In genomic region chr15:60916674-60917468, GRCh38 we compare ENCODE assay signal across 8 cellular contexts.
DNase-seq lines count a peak whose midpoint lies in the region; ATAC-seq and TF ChIP-seq lines count a peak whose summit lies in the region.

No MANE protein-coding gene starts in this region.

- H3K4me3 Mint-ChIP-seq in activated T-cell treated with anti-CD3 and anti-CD28 coated beads, Interleukin-2, amount 50 U/mL, for 72 hours: peak overlapping the region in 1 of 2 donors; percentile 41
- H3K4me3 Mint-ChIP-seq in nephron progenitor cell: no peak overlapping the region

- ATAC-seq in GM21390 (IDR thresholded peaks at IDR 0.05; ENCODE audit: unreplicated experiment) (peak; percentile 91), Panc1 (peak; percentile 97)
- peak; percentile 94 to 96 for ATAC-seq in activated T-cell treated with anti-CD3 and anti-CD28 coated beads, Interleukin-2, amount 50 U/mL, for 72 hours (replicated peaks in 1 of 2)

- peaks cover 6% of the 10 kb centered on the region for H3K27me3 Mint-ChIP-seq in activated T-cell treated with anti-CD3 and anti-CD28 coated beads, Interleukin-2, amount 50 U/mL, for 72 hours (ENCODE audit: low read depth)
- H3K27me3 Mint-ChIP-seq in nephron progenitor cell (ENCODE audit: low read depth, poor library complexity): peaks cover 4% of the 10 kb centered on the region

- H3K4me3 ChIP-seq in Panc1 (ENCODE audit: low read depth in 2 of 2, low read length in 2 of 2) (no peak overlapping the region), fibroblast of mammary gland (ENCODE audit: control insufficient read depth, low read depth, low read length) (no peak overlapping the region)

- POLR2A ChIA-PET in Panc1 (lab: Charles Lee): no interaction called here

- peak; percentile 85 for TF ChIP-seq CTCF in Panc1 (IDR thresholded peaks at IDR 0.05)
- TF ChIP-seq CTCF in fibroblast of mammary gland (conservative IDR thresholded peaks at IDR 0.05; ENCODE audit: control insufficient read depth, insufficient read depth, low read depth, low read length): peak; percentile 90
- peak; percentile 74 for TF ChIP-seq CTCF in nephron progenitor cell (IDR thresholded peaks at IDR 0.05)

- H3K36me3 ChIP-seq in Panc1 (ENCODE audit: control insufficient read depth, insufficient read depth, low read length): no peaks in the 10 kb centered on the region

- BruUV-seq in Panc1 (replicated peaks; lab: Mats Ljungman, UMichigan): no TSS peak

- peaks cover 27% of the 10 kb centered on the region for H3K4me1 Mint-ChIP-seq in activated T-cell treated with anti-CD3 and anti-CD28 coated beads, Interleukin-2, amount 50 U/mL, for 72 hours (ENCODE audit: low read depth)
- peaks cover 44% of the 10 kb centered on the region for H3K4me1 Mint-ChIP-seq in nephron progenitor cell

- DNase-seq in COR-L47 (lab: John Stamatoyannopoulos, UW) (peak; percentile 49), HuH-7.5 (ENCODE audit: low spot score) (peak; percentile 13), Panc1 (ENCODE audit: low read depth, low spot score) (peak; percentile 55), fibroblast of mammary gland (ENCODE audit: low read depth) (peak; percentile 89), nephron progenitor cell (peak; percentile 80)
- peak; percentile 85 to 87 for DNase-seq in activated T-cell treated with anti-CD3 and anti-CD28 coated beads, Interleukin-2, amount 50 U/mL, for 72 hours
- peak; percentile 87 for DNase-seq in stimulated activated naive CD4-positive, alpha-beta T cell treated with Interleukin-2 at 50 U/mL for 16 hours (lab: John Stamatoyannopoulos, UW)

- intact Hi-C loops in Panc1 (cut with micrococcal nuclease; ENCODE audit: unreplicated experiment): loop anchor here (1.0 kb wide), 1 partner anchor 331 kb away; no protein-coding TSS in a partner anchor

- CTCF ChIA-PET in Panc1 (lab: Charles Lee): interaction anchor here (0.5 to 1.6 kb wide), 9 partner anchors 13 to 917 kb away, joined by 3 to 14 read pairs (median 3); no protein-coding TSS in a partner anchor

- no peak overlapping the region for H3K27ac Mint-ChIP-seq in activated T-cell treated with anti-CD3 and anti-CD28 coated beads, Interleukin-2, amount 50 U/mL, for 72 hours
- H3K27ac Mint-ChIP-seq in nephron progenitor cell: peak overlapping the region; percentile 92

- in situ Hi-C loops in Panc1 (cut with HindIII; ENCODE audit: low pct_unique_long_range_greater_than_20kb, low sequenced_read_pairs): no loop called here

- H3K9me3 ChIP-seq in Panc1 (ENCODE audit: control insufficient read depth, insufficient read depth, low read depth, low read length): no peaks in the 10 kb centered on the region

- no peak overlapping the region for H3K27ac ChIP-seq in Panc1 (ENCODE audit: low read length)

- peaks cover 16% of the 10 kb centered on the region for H3K27me3 ChIP-seq in Panc1 (ENCODE audit: control insufficient read depth, insufficient read depth, low read length)

- no peaks in the 10 kb centered on the region for H3K9me3 Mint-ChIP-seq in activated T-cell treated with anti-CD3 and anti-CD28 coated beads, Interleukin-2, amount 50 U/mL, for 72 hours
- no peaks in the 10 kb centered on the region for H3K9me3 Mint-ChIP-seq in nephron progenitor cell

- H3K36me3 Mint-ChIP-seq in activated T-cell treated with anti-CD3 and anti-CD28 coated beads, Interleukin-2, amount 50 U/mL, for 72 hours (ENCODE audit: insufficient read depth in 2 of 2): no peaks in the 10 kb centered on the region
- peaks cover 5% of the 10 kb centered on the region for H3K36me3 Mint-ChIP-seq in nephron progenitor cell (ENCODE audit: low read depth)

- H3K4me1 ChIP-seq in Panc1 (ENCODE audit: control insufficient read depth, insufficient read depth, low read length): no peaks in the 10 kb centered on the region

Comparison
In these comparisons a context has a peak if more than half of its experiments do, and no peak if none do; other contexts are left out.
1. DNase-seq: peak in every context shown above with its lines; median percentile 89 in fibroblast of mammary gland; 87 in stimulated activated naive CD4-positive, alpha-beta T cell treated with Interleukin-2 at 50 U/mL for 16 hours; 86 in activated T-cell treated with anti-CD3 and anti-CD28 coated beads, Interleukin-2, amount 50 U/mL, for 72 hours; 80 in nephron progenitor cell; 55 in Panc1; 49 in COR-L47; 13 in HuH-7.5.